ENCODE assay signal across 23 cellular contexts in genomic region chr1:67316180-67316902, GRCh38. TPM values are rescaled to one million over a fixed set of nuclear protein-coding genes. Genes with fewer than 3 reads are reported as not detected.
"Had no signal": no experiment of that assay in that cellular context is flagged by ENCODE, and none has a peak within 500 bp of the region (broad histone marks: within the 10 kb centered on the region; RNA-seq: fewer than 3 reads in every experiment).

No MANE protein-coding gene starts in this region.

- H3K9me3 ChIP-seq: breast epithelium, esophagus muscularis mucosa, right atrium auricular region, thoracic aorta had no signal

- H3K9ac ChIP-seq: parathyroid adenoma had no signal

- H3K27ac Mint-ChIP-seq: activated CD4-positive, alpha-beta T cell treated with anti-CD3 and anti-CD28 coated beads for 36 hours; activated CD8-positive, alpha-beta memory T cell treated with anti-CD3 and anti-CD28 coated beads, Interleukin-2, amount 10 ng/mL, durations not matched to agents 7 days and 5 days; activated CD8-positive, alpha-beta T cell treated with anti-CD3 and anti-CD28 coated beads, Interleukin-2, amount 10 ng/mL, durations not matched to agents 7 days and 5 days; naive thymus-derived CD8-positive, alpha-beta T cell had no signal

- H3K4me3 ChIP-seq: breast epithelium, esophagus muscularis mucosa, right atrium auricular region, thoracic aorta had no signal

- H3K9me3 Mint-ChIP-seq: naive thymus-derived CD8-positive, alpha-beta T cell; neural crest cell had no signal

- FAIRE-seq: endothelial cell of umbilical vein, urothelium cell line had no signal

- H3K36me3 ChIP-seq: breast epithelium, esophagus muscularis mucosa, right atrium auricular region, thoracic aorta had no signal

- H3K27me3 ChIP-seq: breast epithelium, esophagus muscularis mucosa, right atrium auricular region had no signal

- H3K27ac ChIP-seq: breast epithelium, esophagus muscularis mucosa, parathyroid adenoma, right atrium auricular region, thoracic aorta had no signal

- DNase-seq: activated CD4-positive, alpha-beta T cell treated with anti-CD3 and anti-CD28 coated beads for 36 hours; activated CD4-positive, CD25-positive, alpha-beta regulatory T cell; activated CD8-positive, alpha-beta memory T cell treated with anti-CD3 and anti-CD28 coated beads, Interleukin-2, amount 10 ng/mL, durations not matched to agents 7 days and 5 days; activated gamma-delta T cell; central memory CD4-positive, alpha-beta T cell; foreskin melanocyte; naive thymus-derived CD8-positive, alpha-beta T cell; nucleus accumbens; stimulated activated CD4-positive, alpha-beta T cell treated with anti-CD3 and anti-CD28 coated beads, Interleukin-12 subunit alpha, Interleukin-12 subunit beta, amount 100 ng/mL, for 4 hours; stimulated activated CD4-positive, alpha-beta T cell treated with anti-CD3 and anti-CD28 coated beads, Interleukin-4, amount 100 ng/mL, for 1 hour; stimulated activated naive CD8-positive, alpha-beta T cell treated with anti-CD3 and anti-CD28 coated beads, Interleukin-15, Interleukin-2, amounts not matched to agents 100 U/mL and 50 U/mL, for 24 hours; trophoblast cell had no signal

- H3K4me3 Mint-ChIP-seq: activated CD4-positive, alpha-beta T cell treated with anti-CD3 and anti-CD28 coated beads for 36 hours; activated CD8-positive, alpha-beta memory T cell treated with anti-CD3 and anti-CD28 coated beads, Interleukin-2, amount 10 ng/mL, durations not matched to agents 7 days and 5 days; activated CD8-positive, alpha-beta T cell treated with anti-CD3 and anti-CD28 coated beads, Interleukin-2, amount 10 ng/mL, durations not matched to agents 7 days and 5 days; activated naive CD4-positive, alpha-beta T cell treated with anti-CD3 and anti-CD28 coated beads, Interleukin-2, amount 50 U/mL, for 24 hours; naive thymus-derived CD8-positive, alpha-beta T cell; neural crest cell had no signal

- H3K27me3 Mint-ChIP-seq: activated CD4-positive, alpha-beta T cell treated with anti-CD3 and anti-CD28 coated beads for 36 hours; activated naive CD4-positive, alpha-beta T cell treated with anti-CD3 and anti-CD28 coated beads, Interleukin-2, amount 50 U/mL, for 24 hours had no signal

- H3K79me2 ChIP-seq: parathyroid adenoma had no signal

- ATAC-seq: activated CD4-positive, alpha-beta T cell treated with anti-CD3 and anti-CD28 coated beads for 36 hours; activated CD8-positive, alpha-beta memory T cell treated with anti-CD3 and anti-CD28 coated beads, Interleukin-2, amount 10 ng/mL, durations not matched to agents 7 days and 5 days; activated CD8-positive, alpha-beta T cell treated with anti-CD3 and anti-CD28 coated beads, Interleukin-2, amount 10 ng/mL, durations not matched to agents 7 days and 5 days; naive thymus-derived CD8-positive, alpha-beta T cell; stimulated activated naive CD8-positive, alpha-beta T cell treated with anti-CD3 and anti-CD28 coated beads, Interleukin-15, Interleukin-2, amounts not matched to agents 100 U/mL and 50 U/mL, for 24 hours had no signal

- H3K4me1 ChIP-seq: breast epithelium, esophagus muscularis mucosa, parathyroid adenoma, right atrium auricular region had no signal

- H3K36me3 Mint-ChIP-seq: naive thymus-derived CD8-positive, alpha-beta T cell had no signal

- H2AFZ ChIP-seq: parathyroid adenoma had no signal

RNA-seq across cellular contexts. Expression of gene IL12RB2, which starts 8.7 kb away (rescaled TPM):
- total RNA-seq: naive thymus-derived CD8-positive, alpha-beta T cell; pulmonary artery endothelial cell had no signal
- polyA plus RNA-seq: endothelial cell of umbilical vein had no signal
